In genomic region chr10:119030421-119031250, GRCh38 we compare ENCODE assay signal across 8 cellular contexts. TPM values are rescaled to one million over a fixed set of nuclear protein-coding genes. Genes with fewer than 3 reads are reported as not detected.
DNase-seq lines count a peak whose midpoint lies in the region; ATAC-seq and TF ChIP-seq lines count a peak whose summit lies in the region.

No MANE protein-coding gene starts in this region.

- H3K4me1 Mint-ChIP-seq in memory B cell, result peaks cover 19% of the 10 kb centered on the region

- no peaks in the 10 kb centered on the region for H3K9me3 Mint-ChIP-seq in memory B cell

- TF ChIP-seq CTCF in WI38 (IDR thresholded peaks at IDR 0.05; ENCODE audit: low read depth, low read length), result no peak

- H3K4me3 Mint-ChIP-seq in memory B cell, result peak overlapping the region; percentile 78

- peaks cover 15% of the 10 kb centered on the region for H3K36me3 Mint-ChIP-seq in memory B cell

- no peaks in the 10 kb centered on the region for H3K27me3 Mint-ChIP-seq in memory B cell

- DNase-seq in activated CD4-positive, CD25-positive, alpha-beta regulatory T cell treated with anti-CD3 and anti-CD28 coated beads, Interleukin-2, amount 50 U/mL, for 16 hours (ENCODE audit: low read depth, low spot score), result peak; percentile 16
- DNase-seq in activated CD4-positive, CD25-positive, alpha-beta regulatory T cell treated with anti-CD3 and anti-CD28 coated beads, Interleukin-2, amount 50 U/mL, for 72 hours, result no peak
- DNase-seq in NCI-H1092 (lab: John Stamatoyannopoulos, UW) (peak; percentile 32), dermis microvascular lymphatic vessel endothelial cell (ENCODE audit: low read depth in 2 of 2) (peak; percentile 18 to 55), memory B cell (ENCODE audit: low spot score in 2 of 2) (peak; percentile 39 to 57)
- DNase-seq in stimulated activated naive CD4-positive, alpha-beta T cell (lab: John Stamatoyannopoulos, UW), result peak in 5 of 6 experiments; percentile 3 to 31 (median 23)

- no peak overlapping the region for H3K27ac Mint-ChIP-seq in memory B cell

- peak overlapping the region; percentile 43 for H3K4me3 ChIP-seq in WI38 (ENCODE audit: low read depth, low read length)

- ATAC-seq in HG02623 (IDR thresholded peaks at IDR 0.05; ENCODE audit: unreplicated experiment) (peak; percentile 40), memory B cell (ENCODE audit: low read depth) (peak; percentile 77)

RNA-seq across cellular contexts. Expression of gene NANOS1, which starts 1.1 kb away (rescaled TPM):
- total RNA-seq in dermis microvascular lymphatic vessel endothelial cell, result 0.13 and 0.76 TPM in 2 replicates

RNA-seq across cellular contexts. Expression of gene EIF3A, which starts 50.0 kb away (rescaled TPM):
- total RNA-seq in dermis microvascular lymphatic vessel endothelial cell, result 69.6 and 95.7 TPM in 2 replicates
